In genomic region chr11:65701686-65702085, GRCh38 we compare ENCODE assay signal across 2 cellular contexts.
TF ChIP-seq lines count a peak whose summit lies in the region.

No MANE protein-coding gene starts in this region.

TF ChIP-seq in HEK293, 187 proteins besides CTCF, POLR2A, EP300 and RAD21:
- peak; percentile 48; the same call in 1 of the 2 replicates for TF ChIP-seq ZNF121 (tag by site-specific recombination; IDR thresholded peaks at IDR 0.05)
- TF ChIP-seq MEIS1 (CRISPR knock-in tag; IDR thresholded peaks at IDR 0.05; ENCODE audit: borderline replicate concordance), result no peak

TF ChIP-seq in K562, 482 proteins besides CTCF, POLR2A, EP300 and RAD21:
- TF ChIP-seq ZSCAN32 (CRISPR knock-in tag; IDR thresholded peaks at IDR 0.05) (no peak), ZNF274 (IDR thresholded peaks at IDR 0.05; ENCODE audit: borderline replicate concordance, low read depth, low read length) (no peak), RBM25 (IDR thresholded peaks at IDR 0.05; ENCODE audit: low read depth, low read length, severe bottlenecking) (peak; percentile 64), BRCA1 (IDR thresholded peaks at IDR 0.05) (no peak), BRCA1 (CRISPR knock-in tag; IDR thresholded peaks at IDR 0.05) (no peak), ZNF436 (CRISPR knock-in tag; IDR thresholded peaks at IDR 0.05) (no peak), ZBTB49 (CRISPR knock-in tag; IDR thresholded peaks at IDR 0.05; ENCODE audit: borderline replicate concordance) (no peak), ZNF121 (CRISPR knock-in tag; conservative IDR thresholded peaks at IDR 0.05) (peak; percentile 63), TGIF2 (CRISPR knock-in tag; IDR thresholded peaks at IDR 0.05) (no peak), E2F6 (IDR thresholded peaks at IDR 0.05; ENCODE audit: borderline replicate concordance in 1 of 2, extremely low read depth in 1 of 2, insufficient read depth in 1 of 2, insufficient read length in 1 of 2, low read depth in 1 of 2, low read length in 1 of 2, poor library complexity in 1 of 2, severe bottlenecking in 1 of 2) (no peak), PTBP1 (IDR thresholded peaks at IDR 0.05; ENCODE audit: low read depth, low read length) (no peak), TRIM24 (IDR thresholded peaks at IDR 0.05) (no peak), ZNF212 (CRISPR knock-in tag; IDR thresholded peaks at IDR 0.05) (no peak), E4F1 (CRISPR knock-in tag; IDR thresholded peaks at IDR 0.05; ENCODE audit: borderline replicate concordance) (no peak), MEIS2 (IDR thresholded peaks at IDR 0.05; ENCODE audit: partially characterized antibody) (no peak), CBX2 (IDR thresholded peaks at IDR 0.05; ENCODE audit: insufficient read depth, low read length, poor library complexity, severe bottlenecking) (peak; percentile 20), ZNF347 (CRISPR knock-in tag; IDR thresholded peaks at IDR 0.05; ENCODE audit: low read depth) (no peak), ZNF592 (IDR thresholded peaks at IDR 0.05) (no peak)
